9 cellular contexts compared by ENCODE assay signal in the genomic region with DNA sequence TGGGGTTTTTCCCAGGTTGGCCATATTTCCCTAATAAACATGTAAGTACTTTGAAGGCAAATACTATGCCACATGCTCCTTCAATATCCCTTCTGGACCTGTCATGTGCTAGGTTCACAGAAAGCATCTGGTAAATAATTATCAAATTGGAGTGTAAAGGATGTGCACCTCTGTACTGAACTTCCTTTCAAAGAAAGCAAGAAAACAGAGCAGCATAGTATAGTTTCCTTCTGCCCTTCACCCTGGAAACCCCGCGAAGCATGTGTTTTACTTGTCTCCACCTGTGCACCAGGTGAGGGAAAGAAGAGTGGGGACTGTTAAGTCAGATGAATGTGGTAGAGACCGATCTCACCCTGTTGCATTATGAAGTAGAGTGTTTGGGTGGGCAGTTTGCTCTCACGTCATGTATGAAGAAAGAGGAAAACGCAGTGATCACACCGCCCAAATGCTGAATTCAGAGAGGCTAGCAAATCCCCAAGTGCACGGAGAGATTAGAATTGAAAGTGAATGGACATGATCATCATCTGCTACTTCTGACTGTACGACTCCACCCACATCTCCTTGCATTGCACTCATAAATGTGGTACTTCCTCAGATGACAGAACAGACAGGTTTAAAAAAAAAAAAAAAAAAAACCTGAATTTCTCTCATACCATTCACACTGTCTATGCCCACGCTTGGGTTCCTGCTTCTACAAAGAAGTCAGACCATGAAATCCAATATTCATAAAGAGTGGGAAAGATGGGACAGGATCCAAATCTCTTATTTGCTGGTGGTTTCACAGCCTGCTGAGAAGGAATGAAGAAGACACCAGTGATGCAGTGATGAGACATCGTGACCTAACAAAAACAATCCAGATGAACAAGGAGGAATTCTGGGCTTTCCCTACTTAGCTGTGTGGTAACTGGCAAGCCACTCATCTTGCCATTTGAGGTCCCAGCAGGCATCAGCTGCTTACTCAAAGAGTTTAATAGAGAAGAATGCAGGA.
DNase-seq lines count a peak whose midpoint lies in the region; ATAC-seq and TF ChIP-seq lines count a peak whose summit lies in the region.
"Had no signal": no experiment of that assay in that cellular context is flagged by ENCODE, and none has a peak within 500 bp of the region (broad histone marks: within the 10 kb centered on the region; RNA-seq: fewer than 3 reads in every experiment).

No MANE protein-coding gene starts in this region.

- no peak for TF ChIP-seq CTCF in omental fat pad (IDR thresholded peaks at IDR 0.05)

- H3K4me1 ChIP-seq in thymus (ENCODE audit: control insufficient read depth, insufficient read depth, low read length) = peaks cover 44% of the 10 kb centered on the region

- no peaks in the 10 kb centered on the region for H3K9me3 Mint-ChIP-seq in activated naive CD4-positive, alpha-beta T cell treated with anti-CD3 and anti-CD28 coated beads, Interleukin-2, amount 10 ng/mL, durations not matched to agents 7 days and 5 days
- no peaks in the 10 kb centered on the region for H3K9me3 Mint-ChIP-seq in activated T-helper 17 cell treated with anti-CD3 and anti-CD28 coated beads, Interleukin-2, amount 50 U/mL, for 72 hours

- H3K36me3 Mint-ChIP-seq in activated naive CD4-positive, alpha-beta T cell treated with anti-CD3 and anti-CD28 coated beads, Interleukin-2, amount 10 ng/mL, durations not matched to agents 7 days and 5 days = no peaks in the 10 kb centered on the region
- H3K36me3 Mint-ChIP-seq in activated T-helper 17 cell treated with anti-CD3 and anti-CD28 coated beads, Interleukin-2, amount 50 U/mL, for 72 hours (ENCODE audit: low read depth) = no peaks in the 10 kb centered on the region

- H3K9me3 ChIP-seq in thymus (ENCODE audit: control insufficient read depth) = no peaks in the 10 kb centered on the region

- peak overlapping the region; percentile 86 for H3K27ac ChIP-seq in thymus (ENCODE audit: low read depth)

- no peak overlapping the region for H3K27ac Mint-ChIP-seq in activated naive CD4-positive, alpha-beta T cell treated with anti-CD3 and anti-CD28 coated beads, Interleukin-2, amount 10 ng/mL, durations not matched to agents 7 days and 5 days
- H3K27ac Mint-ChIP-seq in activated T-helper 17 cell treated with anti-CD3 and anti-CD28 coated beads, Interleukin-2, amount 50 U/mL, for 72 hours = no peak overlapping the region

- peak overlapping the region; percentile 38 for H3K4me3 ChIP-seq in thymus (ENCODE audit: low read length)

- DNase-seq in activated naive CD4-positive, alpha-beta T cell treated with anti-CD3 and anti-CD28 coated beads, Interleukin-2, amount 10 ng/mL, durations not matched to agents 7 days and 5 days = no peak
- DNase-seq in activated naive CD4-positive, alpha-beta T cell treated with anti-CD3 and anti-CD28 coated beads, Interleukin-2, amount 50 U/mL, for 16 hours = no peak
- no peak for DNase-seq in NAMALWA (ENCODE audit: low spot score)
- DNase-seq in omental fat pad (ENCODE audit: low spot score) = no peak
- DNase-seq: left ventricle myocardium superior had no signal

- peak overlapping the region; percentile 13 for H3K4me3 Mint-ChIP-seq in activated naive CD4-positive, alpha-beta T cell treated with anti-CD3 and anti-CD28 coated beads, Interleukin-2, amount 10 ng/mL, durations not matched to agents 7 days and 5 days
- no peak overlapping the region for H3K4me3 Mint-ChIP-seq in activated T-helper 17 cell treated with anti-CD3 and anti-CD28 coated beads, Interleukin-2, amount 50 U/mL, for 72 hours

- CTCF ChIA-PET in activated naive CD4-positive, alpha-beta T cell treated with anti-CD3 and anti-CD28 coated beads, Interleukin-2, amount 10 ng/mL, durations not matched to agents 7 days and 5 days (lab: Charles Lee) = no interaction called here

- no peaks in the 10 kb centered on the region for H3K36me3 ChIP-seq in thymus (ENCODE audit: control insufficient read depth, insufficient read depth)

- no peaks in the 10 kb centered on the region for H3K27me3 ChIP-seq in thymus (ENCODE audit: control insufficient read depth, insufficient read depth)

- 9% methylated on average over 10 of the region's 10 CpGs for WGBS in thymus

- H3K27me3 Mint-ChIP-seq in activated naive CD4-positive, alpha-beta T cell treated with anti-CD3 and anti-CD28 coated beads, Interleukin-2, amount 10 ng/mL, durations not matched to agents 7 days and 5 days = peaks cover 7% of the 10 kb centered on the region
- peaks cover 12% of the 10 kb centered on the region for H3K27me3 Mint-ChIP-seq in activated T-helper 17 cell treated with anti-CD3 and anti-CD28 coated beads, Interleukin-2, amount 50 U/mL, for 72 hours

- peaks cover 6% of the 10 kb centered on the region for H3K4me1 Mint-ChIP-seq in activated naive CD4-positive, alpha-beta T cell treated with anti-CD3 and anti-CD28 coated beads, Interleukin-2, amount 10 ng/mL, durations not matched to agents 7 days and 5 days
- no peaks in the 10 kb centered on the region for H3K4me1 Mint-ChIP-seq in activated T-helper 17 cell treated with anti-CD3 and anti-CD28 coated beads, Interleukin-2, amount 50 U/mL, for 72 hours

- ATAC-seq in HG03469 (IDR thresholded peaks at IDR 0.05; ENCODE audit: unreplicated experiment) (peak; percentile 66), omental fat pad (ENCODE audit: low FRiP score) (no peak), HG03342 (IDR thresholded peaks at IDR 0.05; ENCODE audit: unreplicated experiment) (no peak)
- ATAC-seq in activated T-helper 17 cell treated with anti-CD3 and anti-CD28 coated beads, Interleukin-2, amount 50 U/mL, for 72 hours (replicated peaks) = peak; percentile 16
- ATAC-seq: left ventricle myocardium superior had no signal

Comparison
In these comparisons a context has a peak if more than half of its experiments do, and no peak if none do; other contexts are left out.
1. ATAC-seq: peak in HG03469 (single experiment) and activated T-helper 17 cell treated with anti-CD3 and anti-CD28 coated beads, Interleukin-2, amount 50 U/mL, for 72 hours (single experiment); none in omental fat pad (single experiment) and HG03342 (single experiment).